Comparison of ENCODE assay signal across 1 cellular context in the genomic region with DNA sequence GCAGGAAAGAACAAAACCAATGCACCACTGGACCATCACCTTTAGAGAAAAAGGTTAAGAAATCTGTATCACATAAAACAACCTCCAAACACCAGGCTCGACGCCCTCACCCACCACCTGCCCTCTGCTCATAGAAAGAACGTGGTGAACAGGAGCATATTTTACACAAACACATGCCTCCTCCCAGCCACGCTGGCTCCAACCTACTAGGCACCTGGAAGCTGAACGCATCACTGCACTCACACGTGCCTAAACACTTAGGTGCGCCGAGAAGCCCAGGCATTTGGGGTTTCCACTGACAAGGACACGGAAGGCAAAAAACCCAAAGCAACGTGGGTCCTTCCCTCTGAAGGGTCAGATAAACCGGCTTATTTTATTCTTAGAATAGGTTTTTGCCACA.
TF ChIP-seq lines count a peak whose summit lies in the region.

No MANE protein-coding gene starts in this region.

TF ChIP-seq in GM23338, 12 proteins besides CTCF, POLR2A, EP300 and RAD21 (continued from another document):
- no peak for TF ChIP-seq REST (IDR thresholded peaks at IDR 0.05; ENCODE audit: unreplicated experiment)
- TF ChIP-seq, protein P1, sequence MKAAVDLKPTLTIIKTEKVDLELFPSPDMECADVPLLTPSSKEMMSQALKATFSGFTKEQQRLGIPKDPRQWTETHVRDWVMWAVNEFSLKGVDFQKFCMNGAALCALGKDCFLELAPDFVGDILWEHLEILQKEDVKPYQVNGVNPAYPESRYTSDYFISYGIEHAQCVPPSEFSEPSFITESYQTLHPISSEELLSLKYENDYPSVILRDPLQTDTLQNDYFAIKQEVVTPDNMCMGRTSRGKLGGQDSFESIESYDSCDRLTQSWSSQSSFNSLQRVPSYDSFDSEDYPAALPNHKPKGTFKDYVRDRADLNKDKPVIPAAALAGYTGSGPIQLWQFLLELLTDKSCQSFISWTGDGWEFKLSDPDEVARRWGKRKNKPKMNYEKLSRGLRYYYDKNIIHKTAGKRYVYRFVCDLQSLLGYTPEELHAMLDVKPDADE (IDR thresholded peaks at IDR 0.05): no peak
